Comparison of ENCODE assay signal across 9 cellular contexts in genomic region chr21:25183577-25183976, GRCh38.
"Had no signal": no experiment of that assay in that cellular context is flagged by ENCODE, and none has a peak within 500 bp of the region (broad histone marks: within the 10 kb centered on the region; RNA-seq: fewer than 3 reads in every experiment).

No MANE protein-coding gene starts in this region.

- H3K9me3 ChIP-seq: HAP-1 had no signal

- H3K27ac ChIP-seq: GM23248, HL-60 had no signal

- H3K36me3 ChIP-seq: HAP-1 had no signal

- ATAC-seq: HCT116, HepG2 had no signal

- H2AFZ ChIP-seq: GM23248 had no signal

- H3K4me3 ChIP-seq: GM23248, HAP-1 had no signal

- H3K9ac ChIP-seq: GM23248 had no signal

- DNase-seq: GM23248, GOT3, H7, HFFc6, KBM-7 had no signal

- H3K4me1 ChIP-seq: HAP-1 had no signal
